7 cellular contexts compared by ENCODE assay signal in genomic region chr16:787978-788398, GRCh38. TPM values are rescaled to one million over a fixed set of nuclear protein-coding genes. Genes with fewer than 3 reads are reported as not detected.
A peak's percentile ranks its signal among the peaks of the same experiment; 100 is the strongest.
DNase-seq lines count a peak whose midpoint lies in the region; ATAC-seq and TF ChIP-seq lines count a peak whose summit lies in the region.

RPUSD1 (minus strand) TSS chr16:788381; CDS start chr16:787737, 644 bp downstream.

- H3K27ac ChIP-seq in iPS-18a (ENCODE audit: low read length): no peak within 1 kb of the TSS

- H3K9ac ChIP-seq in iPS-18a (ENCODE audit: low read length): peak within 1 kb of the TSS; percentile 69

- in situ Hi-C loops in GM18951 (cut with MboI; ENCODE audit: low sequenced_read_pairs, unreplicated experiment): loop anchor here (10.0 kb wide), 1 partner anchor 73 kb away; the partner anchor contains the start of gene METRN
- in situ Hi-C loops in KBM-7 (cut with MboI; ENCODE audit: low pct_unique_long_range_greater_than_20kb, low sequenced_read_pairs): loop anchor here (10.0 kb wide), 1 partner anchor 73 kb away; the partner anchor contains the start of gene METRN

- H3K9me3 ChIP-seq in iPS-18a (ENCODE audit: control insufficient read depth, low read depth, low read length): no peaks in the 10 kb centered on the region

- no peaks in the 10 kb centered on the region for H3K27me3 ChIP-seq in iPS-18a (ENCODE audit: control insufficient read depth, insufficient read depth, low read length)

- H3K4me3 ChIP-seq in iPS-18a (ENCODE audit: low read length): peak within 1 kb of the TSS; percentile 89

- H3K4me1 ChIP-seq in iPS-18a (ENCODE audit: control insufficient read depth, low read depth, low read length): no peaks in the 10 kb centered on the region

- DNase-seq in activated T-helper 1 cell treated with anti-CD3 and anti-CD28 coated beads, Interleukin-12 subunit alpha, Interleukin-12 subunit beta, Interleukin-2, Interleukin-4 antibody, amounts not matched to agents 30 ng/mL and 10 ng/mL and 1 ng/mL, durations not matched to agents 14 hours and 24 hours and 36 hours (ENCODE audit: low spot score): peak; percentile 15
- DNase-seq in stimulated activated effector memory CD8-positive, alpha-beta T cell treated with anti-CD3 and anti-CD28 coated beads, Interleukin-12 subunit alpha, Interleukin-12 subunit beta, amount 100 ng/mL, for 72 hours (ENCODE audit: low spot score in 2 of 2): peak; percentile 43 to 81
- DNase-seq in KBM-7: no peak
- no peak for DNase-seq in foreskin melanocyte

- H3K9me3 Mint-ChIP-seq in activated T-helper 1 cell treated with anti-CD3 and anti-CD28 coated beads, Interleukin-12 subunit alpha, Interleukin-12 subunit beta, Interleukin-2, Interleukin-4 antibody, amounts not matched to agents 30 ng/mL and 10 ng/mL and 1 ng/mL, durations not matched to agents 14 hours and 24 hours and 36 hours: no peaks in the 10 kb centered on the region
- H3K9me3 Mint-ChIP-seq in stimulated activated effector memory CD8-positive, alpha-beta T cell treated with anti-CD3 and anti-CD28 coated beads, Interleukin-12 subunit alpha, Interleukin-12 subunit beta, amount 100 ng/mL, for 72 hours: no peaks in the 10 kb centered on the region

- peak within 1 kb of the TSS; percentile 92 for H3K4me3 Mint-ChIP-seq in activated T-helper 1 cell treated with anti-CD3 and anti-CD28 coated beads, Interleukin-12 subunit alpha, Interleukin-12 subunit beta, Interleukin-2, Interleukin-4 antibody, amounts not matched to agents 30 ng/mL and 10 ng/mL and 1 ng/mL, durations not matched to agents 14 hours and 24 hours and 36 hours
- peak within 1 kb of the TSS; percentile 77 for H3K4me3 Mint-ChIP-seq in stimulated activated effector memory CD8-positive, alpha-beta T cell treated with anti-CD3 and anti-CD28 coated beads, Interleukin-12 subunit alpha, Interleukin-12 subunit beta, amount 100 ng/mL, for 72 hours

- intact Hi-C loops in activated T-helper 1 cell treated with anti-CD3 and anti-CD28 coated beads, Interleukin-12 subunit alpha, Interleukin-12 subunit beta, Interleukin-2, Interleukin-4 antibody, amounts not matched to agents 30 ng/mL and 10 ng/mL and 1 ng/mL, durations not matched to agents 14 hours and 24 hours and 36 hours (cut with micrococcal nuclease): loop anchor here (1.0 to 5.0 kb wide), 5 partner anchors 19 to 634 kb away; partner anchors contain the start of genes CIAO3, METTL26 and UQCC4

- peak; percentile 81 for TF ChIP-seq POLR2A in GM18951 (IDR thresholded peaks at IDR 0.05; ENCODE audit: extremely low read depth, insufficient read depth, insufficient read length)

- peak; percentile 18 for ATAC-seq in HG03103 (IDR thresholded peaks at IDR 0.05; ENCODE audit: low read depth, unreplicated experiment)
- ATAC-seq in stimulated activated effector memory CD8-positive, alpha-beta T cell treated with anti-CD3 and anti-CD28 coated beads, Interleukin-12 subunit alpha, Interleukin-12 subunit beta, amount 100 ng/mL, for 72 hours: peak; percentile 36

- H3K27ac Mint-ChIP-seq in activated T-helper 1 cell treated with anti-CD3 and anti-CD28 coated beads, Interleukin-12 subunit alpha, Interleukin-12 subunit beta, Interleukin-2, Interleukin-4 antibody, amounts not matched to agents 30 ng/mL and 10 ng/mL and 1 ng/mL, durations not matched to agents 14 hours and 24 hours and 36 hours: peak within 1 kb of the TSS; percentile 79
- H3K27ac Mint-ChIP-seq in stimulated activated effector memory CD8-positive, alpha-beta T cell treated with anti-CD3 and anti-CD28 coated beads, Interleukin-12 subunit alpha, Interleukin-12 subunit beta, amount 100 ng/mL, for 72 hours: peak within 1 kb of the TSS; percentile 81

- no peaks in the 10 kb centered on the region for H3K27me3 Mint-ChIP-seq in activated T-helper 1 cell treated with anti-CD3 and anti-CD28 coated beads, Interleukin-12 subunit alpha, Interleukin-12 subunit beta, Interleukin-2, Interleukin-4 antibody, amounts not matched to agents 30 ng/mL and 10 ng/mL and 1 ng/mL, durations not matched to agents 14 hours and 24 hours and 36 hours (ENCODE audit: insufficient read depth)

- no peaks in the 10 kb centered on the region for H3K4me1 Mint-ChIP-seq in activated T-helper 1 cell treated with anti-CD3 and anti-CD28 coated beads, Interleukin-12 subunit alpha, Interleukin-12 subunit beta, Interleukin-2, Interleukin-4 antibody, amounts not matched to agents 30 ng/mL and 10 ng/mL and 1 ng/mL, durations not matched to agents 14 hours and 24 hours and 36 hours (ENCODE audit: low read depth)
- H3K4me1 Mint-ChIP-seq in stimulated activated effector memory CD8-positive, alpha-beta T cell treated with anti-CD3 and anti-CD28 coated beads, Interleukin-12 subunit alpha, Interleukin-12 subunit beta, amount 100 ng/mL, for 72 hours: peaks cover 20% of the 10 kb centered on the region

- peaks cover 7% of the 10 kb centered on the region for H3K36me3 Mint-ChIP-seq in activated T-helper 1 cell treated with anti-CD3 and anti-CD28 coated beads, Interleukin-12 subunit alpha, Interleukin-12 subunit beta, Interleukin-2, Interleukin-4 antibody, amounts not matched to agents 30 ng/mL and 10 ng/mL and 1 ng/mL, durations not matched to agents 14 hours and 24 hours and 36 hours (ENCODE audit: low read depth)
- peaks cover 44% of the 10 kb centered on the region for H3K36me3 Mint-ChIP-seq in stimulated activated effector memory CD8-positive, alpha-beta T cell treated with anti-CD3 and anti-CD28 coated beads, Interleukin-12 subunit alpha, Interleukin-12 subunit beta, amount 100 ng/mL, for 72 hours

- peaks cover 22% of the 10 kb centered on the region for H3K36me3 ChIP-seq in iPS-18a (ENCODE audit: control insufficient read depth, low read depth, low read length)

RNA-seq across cellular contexts. Expression of gene RPUSD1, which starts in this region (rescaled TPM):
- 49.4 and 49.9 TPM in 2 replicates for total RNA-seq in activated T-helper 1 cell treated with anti-CD3 and anti-CD28 coated beads, Interleukin-12 subunit alpha, Interleukin-12 subunit beta, Interleukin-2, Interleukin-4 antibody, amounts not matched to agents 30 ng/mL and 10 ng/mL and 1 ng/mL, durations not matched to agents 14 hours and 24 hours and 36 hours

Comparison
In these comparisons a context has a peak if more than half of its experiments do, and no peak if none do; other contexts are left out.
1. DNase-seq: peak in activated T-helper 1 cell treated with anti-CD3 and anti-CD28 coated beads, Interleukin-12 subunit alpha, Interleukin-12 subunit beta, Interleukin-2, Interleukin-4 antibody, amounts not matched to agents 30 ng/mL and 10 ng/mL and 1 ng/mL, durations not matched to agents 14 hours and 24 hours and 36 hours (single experiment) and stimulated activated effector memory CD8-positive, alpha-beta T cell treated with anti-CD3 and anti-CD28 coated beads, Interleukin-12 subunit alpha, Interleukin-12 subunit beta, amount 100 ng/mL, for 72 hours (2 of 2); none in KBM-7 (single experiment) and foreskin melanocyte (single experiment).